In the genomic region with DNA sequence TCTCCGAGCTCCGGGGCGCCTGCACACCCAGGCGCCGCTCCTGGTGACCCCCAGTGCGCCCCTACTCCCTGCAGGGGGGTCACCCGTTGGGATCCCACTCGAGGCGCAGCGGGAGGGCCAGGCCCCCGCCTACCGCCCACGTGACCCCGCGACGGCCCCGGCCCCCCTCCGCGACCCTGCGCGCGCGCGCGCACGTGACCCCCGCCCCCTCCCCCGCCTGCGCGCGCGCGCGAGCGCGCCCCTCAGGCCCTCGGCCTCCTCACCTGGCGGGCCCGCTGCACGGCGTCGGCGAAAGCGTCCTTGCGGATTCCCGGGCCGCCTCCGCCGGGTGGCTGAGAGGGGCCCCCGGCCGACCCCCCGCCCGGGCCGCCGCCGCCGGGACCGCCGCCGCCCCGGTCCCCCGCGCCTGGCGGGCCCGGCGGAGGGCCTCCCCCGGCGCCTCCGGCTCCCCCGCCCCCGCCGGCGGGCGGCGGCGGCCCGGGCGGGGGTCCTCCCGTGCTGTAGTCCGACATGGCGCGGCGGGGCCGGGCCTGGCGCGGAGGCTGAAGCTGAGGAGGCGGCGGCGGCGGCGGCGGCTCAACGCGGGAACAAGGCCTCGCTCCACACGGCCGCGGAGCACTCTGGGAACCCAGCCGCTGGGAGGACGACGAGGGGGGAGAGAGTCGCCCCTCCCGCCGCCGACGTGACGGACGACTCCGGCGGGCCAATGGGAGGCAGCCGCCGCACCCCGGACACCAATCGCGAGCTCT, we compare ENCODE assay signal across 8 cellular contexts. TPM values are rescaled to one million over a fixed set of nuclear protein-coding genes. Genes with fewer than 3 reads are reported as not detected.
DNase-seq lines count a peak whose midpoint lies in the region; ATAC-seq lines count a peak whose summit lies in the region.

A gene with protein sequence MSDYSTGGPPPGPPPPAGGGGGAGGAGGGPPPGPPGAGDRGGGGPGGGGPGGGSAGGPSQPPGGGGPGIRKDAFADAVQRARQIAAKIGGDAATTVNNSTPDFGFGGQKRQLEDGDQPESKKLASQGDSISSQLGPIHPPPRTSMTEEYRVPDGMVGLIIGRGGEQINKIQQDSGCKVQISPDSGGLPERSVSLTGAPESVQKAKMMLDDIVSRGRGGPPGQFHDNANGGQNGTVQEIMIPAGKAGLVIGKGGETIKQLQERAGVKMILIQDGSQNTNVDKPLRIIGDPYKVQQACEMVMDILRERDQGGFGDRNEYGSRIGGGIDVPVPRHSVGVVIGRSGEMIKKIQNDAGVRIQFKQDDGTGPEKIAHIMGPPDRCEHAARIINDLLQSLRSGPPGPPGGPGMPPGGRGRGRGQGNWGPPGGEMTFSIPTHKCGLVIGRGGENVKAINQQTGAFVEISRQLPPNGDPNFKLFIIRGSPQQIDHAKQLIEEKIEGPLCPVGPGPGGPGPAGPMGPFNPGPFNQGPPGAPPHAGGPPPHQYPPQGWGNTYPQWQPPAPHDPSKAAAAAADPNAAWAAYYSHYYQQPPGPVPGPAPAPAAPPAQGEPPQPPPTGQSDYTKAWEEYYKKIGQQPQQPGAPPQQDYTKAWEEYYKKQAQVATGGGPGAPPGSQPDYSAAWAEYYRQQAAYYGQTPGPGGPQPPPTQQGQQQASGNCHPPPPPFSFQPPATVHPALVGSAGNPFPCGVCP (minus strand): TSS at position 622 of the 749 bp plus-strand sequence. CDS start 110 bp downstream, at position 512.

- peak within 1 kb of the TSS; percentile 99 for H3K9ac ChIP-seq in Karpas-422 (ENCODE audit: low read length)

- H2AFZ ChIP-seq in Karpas-422 (ENCODE audit: low read length) = peak within 1 kb of the TSS; percentile 34; the same call in 1 of the 2 replicates

- peaks cover 30% of the 10 kb centered on the region for H3K4me1 Mint-ChIP-seq in activated naive CD4-positive, alpha-beta T cell treated with anti-CD3 and anti-CD28 coated beads for 36 hours (ENCODE audit: low read depth)

- no peaks in the 10 kb centered on the region for H3K27me3 Mint-ChIP-seq in activated naive CD4-positive, alpha-beta T cell treated with anti-CD3 and anti-CD28 coated beads for 36 hours (ENCODE audit: low read depth)

- peak within 1 kb of the TSS; percentile 89 for H3K4me3 Mint-ChIP-seq in activated naive CD4-positive, alpha-beta T cell treated with anti-CD3 and anti-CD28 coated beads for 36 hours

- intact Hi-C loops in activated naive CD4-positive, alpha-beta T cell treated with anti-CD3 and anti-CD28 coated beads for 36 hours (cut with micrococcal nuclease) = no loop called here
- intact Hi-C loops in Right ventricle myocardium inferior (cut with DNase I) = no loop called here
- intact Hi-C loops in posterior vena cava (cut with DNase I) = loop anchor here in 1 of 2 donors (5.0 kb wide), 1 partner anchor 402 kb away; no protein-coding TSS in a partner anchor

- no peak for ATAC-seq in Right ventricle myocardium inferior
- ATAC-seq in GM18520 (IDR thresholded peaks at IDR 0.05; ENCODE audit: unreplicated experiment) = no peak
- no peak for ATAC-seq in GM21515 (IDR thresholded peaks at IDR 0.05; ENCODE audit: unreplicated experiment)

- H3K9me3 Mint-ChIP-seq in activated naive CD4-positive, alpha-beta T cell treated with anti-CD3 and anti-CD28 coated beads for 36 hours = no peaks in the 10 kb centered on the region

- H3K27ac Mint-ChIP-seq in activated naive CD4-positive, alpha-beta T cell treated with anti-CD3 and anti-CD28 coated beads for 36 hours = peak within 1 kb of the TSS; percentile 94

- DNase-seq in ELR (ENCODE audit: low read depth) = peak; percentile 35
- peak; percentile 71 for DNase-seq in Karpas-422
- DNase-seq in activated naive CD4-positive, alpha-beta T cell treated with anti-CD3 and anti-CD28 coated beads for 36 hours = no peak
- no peak for DNase-seq in Right ventricle myocardium inferior (ENCODE audit: missing footprints)
- peak; percentile 100 for DNase-seq in posterior vena cava (ENCODE audit: low spot score)
- DNase-seq in NCI-H446 (lab: John Stamatoyannopoulos, UW) = no peak

- peak within 1 kb of the TSS; percentile 29 for H3K27ac ChIP-seq in Karpas-422 (ENCODE audit: low read length)

- no peaks in the 10 kb centered on the region for H3K9me3 ChIP-seq in Karpas-422 (ENCODE audit: low read length)

- H3K27me3 ChIP-seq in Karpas-422 (ENCODE audit: low read length) = no peaks in the 10 kb centered on the region

- peaks cover 46% of the 10 kb centered on the region for H3K79me2 ChIP-seq in Karpas-422 (ENCODE audit: low read length)

- CTCF ChIA-PET in activated naive CD4-positive, alpha-beta T cell treated with anti-CD3 and anti-CD28 coated beads for 36 hours (lab: Charles Lee) = interaction anchor here (0.7 kb wide), 1 partner anchor 207 kb away, joined by 3 read pairs; no protein-coding TSS in a partner anchor

- H3K36me3 ChIP-seq in Karpas-422 (ENCODE audit: insufficient read depth, low read length) = peaks cover 30% of the 10 kb centered on the region

- peaks cover 27% of the 10 kb centered on the region for H3K36me3 Mint-ChIP-seq in activated naive CD4-positive, alpha-beta T cell treated with anti-CD3 and anti-CD28 coated beads for 36 hours (ENCODE audit: low read depth)

- H4K20me1 ChIP-seq in Karpas-422 (ENCODE audit: insufficient read depth, low read depth, low read length) = peaks cover 47% of the 10 kb centered on the region

- peak within 1 kb of the TSS; percentile 88 for H3K4me2 ChIP-seq in Karpas-422 (ENCODE audit: low read depth, low read length, poor library complexity, severe bottlenecking)

- H3K4me3 ChIP-seq in Karpas-422 (ENCODE audit: low read length) = peak within 1 kb of the TSS; percentile 89

- H3K4me1 ChIP-seq in Karpas-422 (ENCODE audit: low read length) = peaks cover 22% of the 10 kb centered on the region

- no peaks in the 10 kb centered on the region for H3K9me2 ChIP-seq in Karpas-422 (replicated peaks; ENCODE audit: insufficient read depth, low read length)

RNA-seq across cellular contexts. Expression of the gene that starts here (rescaled TPM):
- total RNA-seq in Karpas-422 (2014; rRNA removed; shearing (Covaris generic); ENCODE audit: low replicate concordance) = 94.5 and 217 TPM in 2 replicates
- 100 to 1,000 TPM; 290 to 296 TPM for total RNA-seq in activated naive CD4-positive, alpha-beta T cell treated with anti-CD3 and anti-CD28 coated beads for 36 hours
- total RNA-seq in Right ventricle myocardium inferior = 87.9 TPM
- total RNA-seq in posterior vena cava = 100 to 1,000 TPM; 134 to 147 TPM

Comparison
In these comparisons a context has a peak if more than half of its experiments do, and no peak if none do; other contexts are left out.
1. DNase-seq: peak in ELR (single experiment), Karpas-422 (single experiment) and posterior vena cava (single experiment); none in activated naive CD4-positive, alpha-beta T cell treated with anti-CD3 and anti-CD28 coated beads for 36 hours (single experiment), Right ventricle myocardium inferior (single experiment) and NCI-H446 (0 of 2).